25 cellular contexts compared by ENCODE assay signal in the genomic region with DNA sequence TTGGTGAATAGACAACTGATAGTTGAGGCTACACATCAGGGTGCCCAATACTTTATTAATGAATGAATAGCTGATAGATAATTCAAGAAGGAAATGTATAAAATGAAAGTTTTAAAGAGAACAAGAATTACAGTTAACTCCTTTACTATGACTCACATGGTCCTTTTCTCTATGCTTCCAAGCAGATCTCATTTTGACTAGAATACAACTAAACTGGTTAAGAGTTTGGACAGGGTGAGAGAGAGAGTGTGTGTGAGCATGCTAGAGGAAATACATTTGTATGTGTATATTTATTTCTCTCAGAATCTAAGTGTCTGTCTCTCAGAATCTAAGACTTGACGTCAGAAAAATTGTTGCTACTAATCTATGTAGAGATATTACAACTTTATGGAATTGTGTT.
DNase-seq lines count a peak whose midpoint lies in the region; ATAC-seq and FAIRE-seq lines count a peak whose summit lies in the region.
"Had no signal": no experiment of that assay in that cellular context is flagged by ENCODE, and none has a peak within 500 bp of the region (broad histone marks: within the 10 kb centered on the region; RNA-seq: fewer than 3 reads in every experiment).

No MANE protein-coding gene starts in this region.

- H3K27ac ChIP-seq in subcutaneous abdominal adipose tissue (ENCODE audit: low read depth, low read length), result peak overlapping the region; percentile 48
- H3K27ac ChIP-seq: BLaER1 had no signal

- no peaks in the 10 kb centered on the region for H3K9me3 ChIP-seq in subcutaneous abdominal adipose tissue (ENCODE audit: control insufficient read depth in 5 of 5, low read length in 5 of 5)
- H3K9me3 ChIP-seq: BE2C, BLaER1 had no signal

- H3K36me3 ChIP-seq in subcutaneous abdominal adipose tissue (ENCODE audit: control insufficient read depth in 5 of 5, insufficient read depth in 5 of 5, low read length in 5 of 5), result peaks cover 19 to 45% (median 33%) of the 10 kb centered on the region in 5 donors
- H3K36me3 ChIP-seq: BE2C had no signal

- H3K4me1 ChIP-seq in subcutaneous abdominal adipose tissue (ENCODE audit: control insufficient read depth in 5 of 5, insufficient read depth in 5 of 5, low read length in 5 of 5), result peaks cover 0 to 28% (median 6%) of the 10 kb centered on the region in 5 donors
- H3K4me1 ChIP-seq: BE2C had no signal

- H3K4me3 Mint-ChIP-seq in activated T-helper 17 cell treated with anti-CD3 and anti-CD28 coated beads, Interleukin-2, amount 50 U/mL, for 72 hours, result no peak overlapping the region
- H3K4me3 Mint-ChIP-seq: CD14-positive monocyte; CD4-positive, alpha-beta memory T cell; CD4-positive, CD25-positive, alpha-beta regulatory T cell; CD8-positive, alpha-beta memory T cell had no signal

- no peaks in the 10 kb centered on the region for H3K27me3 Mint-ChIP-seq in activated T-helper 17 cell treated with anti-CD3 and anti-CD28 coated beads, Interleukin-2, amount 50 U/mL, for 72 hours
- H3K27me3 Mint-ChIP-seq: CD4-positive, alpha-beta memory T cell; CD4-positive, CD25-positive, alpha-beta regulatory T cell; CD8-positive, alpha-beta memory T cell had no signal

- H3K36me3 Mint-ChIP-seq in activated T-helper 17 cell treated with anti-CD3 and anti-CD28 coated beads, Interleukin-2, amount 50 U/mL, for 72 hours (ENCODE audit: low read depth), result peaks cover 14% of the 10 kb centered on the region

- ATAC-seq in activated T-helper 17 cell treated with anti-CD3 and anti-CD28 coated beads, Interleukin-2, amount 50 U/mL, for 72 hours (replicated peaks), result peak; percentile 28

- no peaks in the 10 kb centered on the region for H3K9me3 Mint-ChIP-seq in activated T-helper 17 cell treated with anti-CD3 and anti-CD28 coated beads, Interleukin-2, amount 50 U/mL, for 72 hours
- H3K9me3 Mint-ChIP-seq: CD14-positive monocyte; CD4-positive, alpha-beta memory T cell; CD4-positive, CD25-positive, alpha-beta regulatory T cell; CD8-positive, alpha-beta memory T cell had no signal

- DNase-seq in SW 1271 (lab: John Stamatoyannopoulos, UW) (no peak), H4 (ENCODE audit: low spot score) (no peak)
- DNase-seq: 8988T; ACHN; BE2C; C1 segment of cervical spinal cord; CD4-positive, alpha-beta memory T cell; CD4-positive, CD25-positive, alpha-beta regulatory T cell; CD8-positive, alpha-beta memory T cell; COR-L47; DMS 273 treated with DMSO at 0.1 percent for 48 hours; DMS153; DMS53; DMS79; DND-41; EL; GF-D8 had no signal

- FAIRE-seq in G401.6 (lab: Jason Lieb, UNC), result peak; percentile 15
- FAIRE-seq: A204.1, GM12891, GM19239 had no signal

- no peak overlapping the region for H3K27ac Mint-ChIP-seq in activated T-helper 17 cell treated with anti-CD3 and anti-CD28 coated beads, Interleukin-2, amount 50 U/mL, for 72 hours
- H3K27ac Mint-ChIP-seq: CD4-positive, alpha-beta memory T cell; CD4-positive, CD25-positive, alpha-beta regulatory T cell had no signal

- no peaks in the 10 kb centered on the region for H3K27me3 ChIP-seq in subcutaneous abdominal adipose tissue (ENCODE audit: control insufficient read depth in 5 of 5, insufficient read depth in 4 of 5, low read length in 5 of 5)
- H3K27me3 ChIP-seq: BE2C, BLaER1 had no signal

- peaks cover 10% of the 10 kb centered on the region for H3K4me1 Mint-ChIP-seq in activated T-helper 17 cell treated with anti-CD3 and anti-CD28 coated beads, Interleukin-2, amount 50 U/mL, for 72 hours
- H3K4me1 Mint-ChIP-seq: CD14-positive monocyte had no signal

- H3K4me3 ChIP-seq in subcutaneous abdominal adipose tissue (ENCODE audit: low read depth in 1 of 5, low read length in 5 of 5), result no peak overlapping the region
- H3K4me3 ChIP-seq: BLaER1 had no signal

- no peak overlapping the region for H3K9ac ChIP-seq in subcutaneous abdominal adipose tissue (ENCODE audit: low read length in 5 of 5)
- H3K9ac ChIP-seq: BLaER1 had no signal
